ENCODE assay signal across 23 cellular contexts in the genomic region with DNA sequence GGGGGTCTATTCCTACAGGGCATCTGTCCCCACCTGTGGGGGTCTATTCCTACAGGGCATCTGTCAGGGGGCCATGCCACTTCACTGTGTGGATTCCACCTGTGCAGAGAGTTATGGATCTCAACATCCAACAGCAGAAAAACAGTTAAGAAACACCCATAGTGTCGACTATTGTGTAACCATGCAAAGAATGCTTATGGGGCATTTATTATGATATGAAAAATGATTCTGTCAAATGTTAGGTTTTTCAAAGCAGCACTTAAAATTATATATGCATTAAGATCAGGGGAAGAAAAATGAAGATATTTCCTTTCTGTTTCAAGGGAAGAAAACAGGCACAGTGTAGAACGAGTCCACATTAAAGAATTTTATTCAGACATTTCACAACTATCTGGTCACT. TPM values are rescaled to one million over a fixed set of nuclear protein-coding genes. Genes with fewer than 3 reads are reported as not detected.
DNase-seq lines count a peak whose midpoint lies in the region; ATAC-seq, FAIRE-seq and TF ChIP-seq lines count a peak whose summit lies in the region.
"Had no signal": no experiment of that assay in that cellular context is flagged by ENCODE, and none has a peak within 500 bp of the region (broad histone marks: within the 10 kb centered on the region; RNA-seq: fewer than 3 reads in every experiment).

No MANE protein-coding gene starts in this region.

- TF ChIP-seq CTCF in HepG2 (CRISPR knock-in tag; IDR thresholded peaks at IDR 0.05) (no peak), right lobe of liver (IDR thresholded peaks at IDR 0.05) (no peak)

- no peak overlapping the region for H3K9ac ChIP-seq in HepG2 (ENCODE audit: insufficient read depth, low read depth, low read length)
- H3K9ac ChIP-seq: BLaER1 treated with 17β-estradiol and CSF1 and Interleukin-3, amounts not matched to agents 10 nM and 100 nM had no signal

- 10% methylated on average over 2 of the region's 2 CpGs for WGBS in HepG2 (ENCODE audit: low lambda C conversion rate)
- WGBS in right lobe of liver (ENCODE audit: insufficient coverage, low coverage, low lambda C conversion rate, missing lambda C conversion rate): 44% methylated on average over 2 of the region's 2 CpGs

- no peaks in the 10 kb centered on the region for H3K9me3 ChIP-seq in HepG2 (ENCODE audit: low read length)
- no peaks in the 10 kb centered on the region for H3K9me3 ChIP-seq in right lobe of liver
- H3K9me3 ChIP-seq: BLaER1 treated with 17β-estradiol and CSF1 and Interleukin-3, amounts not matched to agents 10 nM and 100 nM; Caco-2 had no signal

- POLR2A ChIA-PET in HepG2 (lab: Yijun Ruan, JAX): no interaction called here

- no peaks in the 10 kb centered on the region for H3K79me2 ChIP-seq in HepG2 (ENCODE audit: insufficient read depth, low read length)

- H3K27me3 ChIP-seq in HepG2 (ENCODE audit: control insufficient read depth in 1 of 2, insufficient read depth in 2 of 2, low read length in 2 of 2) (peaks cover 11 to 82% of the 10 kb centered on the region in 2 experiments; a peak in 4 of 5 replicates), right lobe of liver (no peaks in the 10 kb centered on the region)
- H3K27me3 ChIP-seq: BLaER1 treated with 17β-estradiol and CSF1 and Interleukin-3, amounts not matched to agents 10 nM and 100 nM had no signal

- H2AFZ ChIP-seq in HepG2 (ENCODE audit: low read length): no peak overlapping the region

- TF ChIP-seq POLR2A in HepG2 (IDR thresholded peaks at IDR 0.05; ENCODE audit: insufficient read depth in 1 of 2, low read depth in 2 of 2, low read length in 2 of 2) (no peak), right lobe of liver (IDR thresholded peaks at IDR 0.05) (no peak)

- no peaks in the 10 kb centered on the region for H3K9me3 Mint-ChIP-seq in memory B cell
- H3K9me3 Mint-ChIP-seq: CD4-positive, alpha-beta T cell; CD8-positive, alpha-beta T cell had no signal

- ATAC-seq in HepG2 (no peak), right lobe of liver (no peak), memory B cell (ENCODE audit: low read depth) (no peak)
- ATAC-seq: CD8-positive, alpha-beta T cell had no signal

- CTCF ChIA-PET in HepG2 (lab: Yijun Ruan, JAX; ENCODE audit: low intra/inter-chr PET ratio, low total read pairs): no interaction called here

- H3K4me1 ChIP-seq in HepG2 (ENCODE audit: insufficient read depth, low read length) (peaks cover 14% of the 10 kb centered on the region; the same call in 1 of the 2 replicates), right lobe of liver (no peaks in the 10 kb centered on the region)
- H3K4me1 ChIP-seq: Caco-2 had no signal

- peaks cover 40% of the 10 kb centered on the region for H3K4me1 Mint-ChIP-seq in memory B cell

- intact Hi-C loops in HepG2 (cut with micrococcal nuclease; ENCODE audit: unreplicated experiment) (no loop called here), right lobe of liver (cut with DNase I) (no loop called here)

- H3K4me3 ChIP-seq in HepG2 (replicated peaks in 1 of 3; ENCODE audit: insufficient read depth in 1 of 3, low read depth in 2 of 3, low read length in 3 of 3) (no peak overlapping the region), right lobe of liver (no peak overlapping the region)
- H3K4me3 ChIP-seq: BLaER1 treated with 17β-estradiol and CSF1 and Interleukin-3, amounts not matched to agents 10 nM and 100 nM; GM12878 had no signal

- H3K27ac ChIP-seq in HepG2 (ENCODE audit: extremely low read length, insufficient read depth, low read length): no peak overlapping the region
- H3K27ac ChIP-seq in right lobe of liver: no peak overlapping the region
- H3K27ac ChIP-seq: 22Rv1; BLaER1 treated with 17β-estradiol and CSF1 and Interleukin-3, amounts not matched to agents 10 nM and 100 nM; C4-2B had no signal

- no peak for DNase-seq in HepG2 (ENCODE audit: low spot score)
- DNase-seq in right lobe of liver: no peak
- DNase-seq in memory B cell (ENCODE audit: low spot score in 2 of 2): no peak
- DNase-seq in GDM1 (lab: John Stamatoyannopoulos, UW): no peak
- DNase-seq in pons (ENCODE audit: low spot score): no peak
- DNase-seq: ACHN; Caco-2; Calu3; CD4-positive, alpha-beta T cell; CD8-positive, alpha-beta T cell; DMS79 treated with DMSO at 0.1 percent for 48 hours had no signal

- H3K36me3 ChIP-seq in HepG2 (replicated peaks in 1 of 2; ENCODE audit: control insufficient read depth in 1 of 2, insufficient read depth in 2 of 2, low read length in 2 of 2) (no peaks in the 10 kb centered on the region), right lobe of liver (no peaks in the 10 kb centered on the region)
- H3K36me3 ChIP-seq: BLaER1 treated with 17β-estradiol and CSF1 and Interleukin-3, amounts not matched to agents 10 nM and 100 nM had no signal

- in situ Hi-C loops in HepG2 (cut with HindIII; ENCODE audit: extremely low pct_ligation_motif_present, low pct_unique_long_range_greater_than_20kb): no loop called here

- no peaks in the 10 kb centered on the region for H3K36me3 Mint-ChIP-seq in memory B cell
- H3K36me3 Mint-ChIP-seq: CD8-positive, alpha-beta T cell had no signal

- no peak overlapping the region for H3K4me2 ChIP-seq in HepG2 (ENCODE audit: low read depth, low read length)

- H3K27me3 Mint-ChIP-seq in memory B cell: no peaks in the 10 kb centered on the region

- no peak overlapping the region for H3K4me3 Mint-ChIP-seq in memory B cell
- H3K4me3 Mint-ChIP-seq: CD4-positive, alpha-beta T cell had no signal

- no TSS peak for BruUV-seq in HepG2 (replicated peaks; lab: Mats Ljungman, UMichigan)

- H3K27ac Mint-ChIP-seq in memory B cell: peak overlapping the region; percentile 31
- H3K27ac Mint-ChIP-seq: CD4-positive, alpha-beta T cell; CD8-positive, alpha-beta T cell had no signal

- no peak for FAIRE-seq in HepG2 (lab: Jason Lieb, UNC)
- FAIRE-seq: D721Med, G401.6, GM12878, GM12892, GM18507 had no signal

- no peaks in the 10 kb centered on the region for H4K20me1 ChIP-seq in HepG2 (ENCODE audit: insufficient read depth, low read length)
- H4K20me1 ChIP-seq: BLaER1 treated with 17β-estradiol and CSF1 and Interleukin-3, amounts not matched to agents 10 nM and 100 nM had no signal

- TF ChIP-seq RAD21 in HepG2 (CRISPR knock-in tag; IDR thresholded peaks at IDR 0.05): no peak

- TF ChIP-seq EP300 in HepG2 (IDR thresholded peaks at IDR 0.05; ENCODE audit: low read depth in 2 of 2, low read length in 2 of 2) (no peak), HepG2 (CRISPR knock-in tag; IDR thresholded peaks at IDR 0.05; ENCODE audit: borderline replicate concordance) (no peak)

TF ChIP-seq in HepG2, 621 proteins besides CTCF, POLR2A, EP300 and RAD21 (continues in another document):
- peak; percentile 61 for TF ChIP-seq MAFF (IDR thresholded peaks at IDR 0.05; ENCODE audit: low read depth, low read length)
- no peak for TF ChIP-seq ZNF34 (CRISPR knock-in tag; IDR thresholded peaks at IDR 0.05; ENCODE audit: borderline replicate concordance)

RNA-seq across cellular contexts. Expression of gene GPR31, which starts 2.9 kb away (rescaled TPM):
- not detected in 2 replicates for total RNA-seq in HepG2 (2016; rRNA removed; fragmentation: Illumina TruSeq; extraction: Trizol)
- not detected in 2 replicates for total RNA-seq in HepG2 (2016; cell fraction: cytosol; rRNA removed; fragmentation: Illumina TruSeq; extraction: Trizol; ENCODE audit: low read depth)
- total RNA-seq in HepG2 (2016; cell fraction: insoluble cytoplasmic fraction; rRNA removed; fragmentation: Illumina TruSeq; extraction: Trizol): not detected in 2 replicates
- not detected in 2 replicates for total RNA-seq in HepG2 (2016; cell fraction: membrane; rRNA removed; fragmentation: Illumina TruSeq; extraction: Trizol)
- total RNA-seq in HepG2 (2016; cell fraction: nucleus; rRNA removed; fragmentation: Illumina TruSeq; extraction: Trizol): not detected in 2 replicates
- not detected in 2 replicates for polyA plus RNA-seq in HepG2 (2011; rRNA removed)
- polyA plus RNA-seq in HepG2 (2011; cell fraction: cytosol; rRNA removed): not detected in 2 replicates
- not detected in 2 replicates for polyA plus RNA-seq in HepG2 (2011; cell fraction: nucleus; rRNA removed)
- polyA plus RNA-seq in HepG2 (2012): not detected in 2 replicates
- not detected in 2 replicates for polyA plus RNA-seq in HepG2 (2016; cell fraction: cytosol; fragmentation: Illumina TruSeq; extraction: Trizol; ENCODE audit: low read depth)
- polyA plus RNA-seq in HepG2 (2016; cell fraction: insoluble cytoplasmic fraction; fragmentation: Illumina TruSeq; extraction: Trizol; ENCODE audit: low read depth): not detected in 2 replicates
- not detected in 2 replicates for polyA plus RNA-seq in HepG2 (2016; cell fraction: membrane; fragmentation: Illumina TruSeq; extraction: Trizol; ENCODE audit: low read depth)
- not detected in 2 replicates for polyA plus RNA-seq in HepG2 (2016; cell fraction: nucleus; fragmentation: Illumina TruSeq; extraction: Trizol; ENCODE audit: insufficient read depth, low read depth)
- not detected in 2 replicates for polyA minus RNA-seq in HepG2 (2011; rRNA and poly(A)+ RNA removed; ENCODE audit: low replicate concordance)
- polyA minus RNA-seq in HepG2 (2011; cell fraction: cytosol; rRNA and poly(A)+ RNA removed): not detected in 2 replicates
- not detected in 2 replicates for polyA minus RNA-seq in HepG2 (2011; cell fraction: nucleus; rRNA and poly(A)+ RNA removed)
- not detected for total RNA-seq in right lobe of liver
- total RNA-seq: A172; A673; Caco-2; Calu3; CD4-positive, alpha-beta T cell; CD8-positive, alpha-beta T cell; GM12878 had no signal
- polyA plus RNA-seq: AG04450, BJ, GM12878 had no signal

RNA-seq across cellular contexts. Expression of gene CCR6, which starts 32.0 kb away (rescaled TPM):
- total RNA-seq in HepG2 (2016; rRNA removed; fragmentation: Illumina TruSeq; extraction: Trizol) (4.2 and 4.5 TPM in 2 replicates), right lobe of liver (under 1 TPM in 3 of 6 experiments, not detected in 3; 0.06 to 0.58 (median 0.12) TPM)
- 0.10 TPM in 1 of 2 replicates, not detected in the other for total RNA-seq in HepG2 (2016; cell fraction: cytosol; rRNA removed; fragmentation: Illumina TruSeq; extraction: Trizol; ENCODE audit: low read depth)
- 4.0 and 4.5 TPM in 2 replicates for total RNA-seq in HepG2 (2016; cell fraction: insoluble cytoplasmic fraction; rRNA removed; fragmentation: Illumina TruSeq; extraction: Trizol)
- 1.2 and 1.3 TPM in 2 replicates for total RNA-seq in HepG2 (2016; cell fraction: membrane; rRNA removed; fragmentation: Illumina TruSeq; extraction: Trizol)
- 0.56 and 1.4 TPM in 2 replicates for total RNA-seq in HepG2 (2016; cell fraction: nucleus; rRNA removed; fragmentation: Illumina TruSeq; extraction: Trizol)
- polyA plus RNA-seq in HepG2 (2011; rRNA removed): 8.7 and 11.3 TPM in 2 replicates
- 11.0 and 18.6 TPM in 2 replicates for polyA plus RNA-seq in HepG2 (2011; cell fraction: cytosol; rRNA removed)
- 3.2 and 3.5 TPM in 2 replicates for polyA plus RNA-seq in HepG2 (2011; cell fraction: nucleus; rRNA removed)
- polyA plus RNA-seq in HepG2 (2012): 9.4 and 18.5 TPM in 2 replicates
- 0.07 and 0.20 TPM in 2 replicates for polyA plus RNA-seq in HepG2 (2016; cell fraction: cytosol; fragmentation: Illumina TruSeq; extraction: Trizol; ENCODE audit: low read depth)
- 2.7 and 3.0 TPM in 2 replicates for polyA plus RNA-seq in HepG2 (2016; cell fraction: insoluble cytoplasmic fraction; fragmentation: Illumina TruSeq; extraction: Trizol; ENCODE audit: low read depth)
- 0.43 and 0.55 TPM in 2 replicates for polyA plus RNA-seq in HepG2 (2016; cell fraction: membrane; fragmentation: Illumina TruSeq; extraction: Trizol; ENCODE audit: low read depth)
- 1.1 and 2.3 TPM in 2 replicates for polyA plus RNA-seq in HepG2 (2016; cell fraction: nucleus; fragmentation: Illumina TruSeq; extraction: Trizol; ENCODE audit: insufficient read depth, low read depth)
- 31.5 TPM in 1 of 2 replicates, not detected in the other for polyA minus RNA-seq in HepG2 (2011; rRNA and poly(A)+ RNA removed; ENCODE audit: low replicate concordance)
- 9.9 and 14.7 TPM in 2 replicates for polyA minus RNA-seq in HepG2 (2011; cell fraction: cytosol; rRNA and poly(A)+ RNA removed)
- polyA minus RNA-seq in HepG2 (2011; cell fraction: nucleus; rRNA and poly(A)+ RNA removed): 0.77 and 1.4 TPM in 2 replicates
- total RNA-seq: A172, A673, Caco-2, Calu3 had no signal
- polyA plus RNA-seq: AG04450, BJ had no signal
